8 cellular contexts compared by ENCODE assay signal in the genomic region with DNA sequence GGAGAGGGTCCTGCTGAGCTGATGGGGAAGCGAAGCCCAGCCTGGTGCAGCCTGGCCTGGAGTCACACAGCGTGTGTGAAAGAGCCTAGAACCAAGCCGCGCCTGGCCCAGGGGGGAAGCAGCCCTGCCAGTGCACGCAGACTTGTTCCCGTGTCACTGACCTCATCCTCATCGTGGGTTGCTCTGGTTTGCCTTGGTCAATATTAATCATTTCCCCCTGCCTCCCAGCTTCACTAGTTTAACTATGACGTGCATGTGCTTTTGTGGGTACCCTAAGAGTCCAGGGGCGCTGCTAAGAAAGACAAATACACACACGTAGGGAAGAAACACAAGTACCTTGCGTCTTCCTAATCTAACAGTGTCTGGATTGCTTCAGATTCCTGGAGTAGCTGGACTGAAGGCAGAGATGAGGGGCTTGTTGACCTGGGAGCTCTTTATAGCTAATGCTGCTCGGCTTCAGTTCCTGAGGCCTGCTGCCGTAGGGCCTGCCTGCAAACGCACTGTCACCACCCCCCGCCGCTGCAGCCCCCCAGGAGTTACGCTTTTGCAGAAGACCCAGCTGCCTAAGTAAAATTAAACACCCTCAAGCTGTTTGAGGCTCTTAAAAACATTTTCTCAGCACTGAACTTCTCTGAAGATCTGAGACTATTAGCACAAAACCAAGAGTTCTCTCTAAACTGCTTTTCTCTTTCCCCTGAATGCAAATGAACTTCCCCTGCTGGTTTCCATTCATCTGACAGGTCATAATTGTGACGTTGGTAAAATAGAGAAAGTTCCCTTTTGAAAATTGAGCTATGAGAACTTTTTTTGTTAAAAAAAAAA.
DNase-seq lines count a peak whose midpoint lies in the region; ATAC-seq, FAIRE-seq and TF ChIP-seq lines count a peak whose summit lies in the region.

No MANE protein-coding gene starts in this region.

- no peak overlapping the region for H3K4me3 Mint-ChIP-seq in nephron progenitor cell

- peak; percentile 65 for FAIRE-seq in GM12878 (lab: Jason Lieb, UNC)

- H3K4me1 Mint-ChIP-seq in nephron progenitor cell = peaks cover 31% of the 10 kb centered on the region

- H3K36me3 ChIP-seq in HUES48 (ENCODE audit: control insufficient read depth, insufficient read depth, low read length) (no peaks in the 10 kb centered on the region), GM12878 (ENCODE audit: control insufficient read depth in 2 of 2, insufficient read depth in 2 of 2, low read length in 1 of 2) (no peaks in the 10 kb centered on the region)

- H2AFZ ChIP-seq in GM12878 (ENCODE audit: control insufficient read depth, low read depth, low read length) = no peak overlapping the region; the same call in 1 of the 2 replicates

- CTCF ChIA-PET in GM12878 (lab: Yijun Ruan, JAX) = interaction anchor here (0.7 to 7.3 kb wide), 11 partner anchors 9 to 682 kb away, joined by 3 to 75 read pairs (median 5); no protein-coding TSS in a partner anchor

- H3K4me3 ChIP-seq in GM12875 (ENCODE audit: low read depth, low read length) (peak overlapping the region; percentile 12), HUES48 (ENCODE audit: low read depth, low read length) (no peak overlapping the region), GM12878 (peak overlapping the region; percentile 57)

- H3K9me3 Mint-ChIP-seq in nephron progenitor cell = no peaks in the 10 kb centered on the region

- H4K20me1 ChIP-seq in GM12878 (ENCODE audit: control insufficient read depth, insufficient read depth) = no peaks in the 10 kb centered on the region

- ATAC-seq in GM21390 (IDR thresholded peaks at IDR 0.05; ENCODE audit: unreplicated experiment) (peak; percentile 58), GM12878 (peak; percentile 71)

- peak; percentile 84 to 97; a peak in 3 of 4 replicates for TF ChIP-seq EP300 in GM12878 (IDR thresholded peaks at IDR 0.05; ENCODE audit: borderline replicate concordance in 1 of 2, control insufficient read depth in 1 of 2, low read depth in 2 of 2, low read length in 2 of 2)

- peaks cover 3% of the 10 kb centered on the region for H3K79me2 ChIP-seq in GM12878 (ENCODE audit: control insufficient read depth, insufficient read depth, low read length)

- DNase-seq in GM12878 (ENCODE audit: low read depth, low spot score) (peak; percentile 89), nephron progenitor cell (no peak), NCI-H524 (lab: John Stamatoyannopoulos, UW) (no peak), SHP77 (lab: John Stamatoyannopoulos, UW) (no peak), GOT3 (lab: John Stamatoyannopoulos, UW) (no peak)

- in situ Hi-C loops in GM12878 (cut with MboI) = loop anchor here (5.0 kb wide), 1 partner anchor 45 kb away; no protein-coding TSS in a partner anchor

- peak overlapping the region; percentile 48 for H3K27ac Mint-ChIP-seq in nephron progenitor cell

- peak overlapping the region; percentile 98 for H3K4me2 ChIP-seq in GM12878 (ENCODE audit: control insufficient read depth, insufficient read depth)

- SMC1A ChIA-PET in GM12878 (lab: Charles Lee; ENCODE audit: uncharacterized antibody, unreplicated experiment) = interaction anchor here (1.0 to 8.1 kb wide), 11 partner anchors 9 to 157 kb away, joined by 3 to 220 read pairs (median 12); no protein-coding TSS in a partner anchor

- WGBS in GM12878 (ENCODE audit: insufficient coverage, insufficient replicate concordance, low lambda C conversion rate, missing lambda C conversion rate) = under 1% methylated on average over 18 of the region's 18 CpGs

- H3K27me3 ChIP-seq in HUES48 (ENCODE audit: control insufficient read depth, insufficient read depth, low read length) (no peaks in the 10 kb centered on the region), GM12878 (replicated peaks in 1 of 2; ENCODE audit: control insufficient read depth in 2 of 2, insufficient read depth in 2 of 2, low read length in 1 of 2) (no peaks in the 10 kb centered on the region)

- intact Hi-C loops in GM12878 (cut with micrococcal nuclease; ENCODE audit: unreplicated experiment) = loop anchor here (1.0 to 10.0 kb wide), 3 partner anchors 18 to 572 kb away; partner anchors contain the start of gene CEP192

- POLR2A ChIA-PET in GM12878 (lab: Charles Lee) = interaction anchor here (0.6 to 7.6 kb wide), 8 partner anchors 9 to 684 kb away, joined by 3 to 175 read pairs (median 7); no protein-coding TSS in a partner anchor

- H3K36me3 Mint-ChIP-seq in nephron progenitor cell (ENCODE audit: low read depth) = no peaks in the 10 kb centered on the region

- no peaks in the 10 kb centered on the region for H3K9me3 ChIP-seq in HUES48 (ENCODE audit: control insufficient read depth, insufficient read depth, low read length)
- no peaks in the 10 kb centered on the region for H3K9me3 ChIP-seq in GM12878 (replicated peaks; ENCODE audit: control insufficient read depth, insufficient read depth, low read length)

- H3K4me1 ChIP-seq in HUES48 (ENCODE audit: control insufficient read depth, insufficient read depth, low read length) (peaks cover 12% of the 10 kb centered on the region; the same call in 1 of the 2 replicates), GM12878 (ENCODE audit: control insufficient read depth, insufficient read depth, low read length) (peaks cover 76% of the 10 kb centered on the region)

- RAD21 ChIA-PET in GM12878 (lab: Charles Lee; ENCODE audit: unreplicated experiment) = interaction anchor here (0.6 to 7.3 kb wide), 10 partner anchors 8 to 682 kb away, joined by 3 to 229 read pairs (median 8); partner anchors contain the start of genes FAM210A and RNMT

- peak; percentile 91 for TF ChIP-seq POLR2A in GM12878 (IDR thresholded peaks at IDR 0.05; ENCODE audit: low read depth, low read length)

- TF ChIP-seq CTCF in GM12875 (IDR thresholded peaks at IDR 0.05; ENCODE audit: borderline replicate concordance, insufficient read depth, low read depth, low read length) (no peak), GM12878 (IDR thresholded peaks at IDR 0.05 in 2 of 3, conservative IDR thresholded peaks at IDR 0.05 in 1 of 3; ENCODE audit: control insufficient read depth in 2 of 3, extremely low read depth in 1 of 3, insufficient read depth in 1 of 3, low read depth in 3 of 3, low read length in 3 of 3) (0 out of 6 replicates have a peak, but pooled peaks of 1 of the 3 experiments have one; percentile 7), nephron progenitor cell (IDR thresholded peaks at IDR 0.05) (no peak)

- H3K27ac ChIP-seq in HUES48 (ENCODE audit: low read depth, low read length) (peak overlapping the region; percentile 25), GM12878 (ENCODE audit: control insufficient read depth, insufficient read depth) (peak overlapping the region; percentile 100)

- TF ChIP-seq RAD21 in GM12878 (IDR thresholded peaks at IDR 0.05; ENCODE audit: insufficient read depth, low read depth, low read length) = peak; percentile 21; the same call in 1 of the 2 replicates

- H3K9ac ChIP-seq in HUES48 (ENCODE audit: low read depth, low read length) = no peak overlapping the region
- peak overlapping the region; percentile 96 for H3K9ac ChIP-seq in GM12878 (ENCODE audit: control insufficient read depth, insufficient read depth, low read length)

- TSS peak; percentile 95 for BruUV-seq in GM12878 (replicated peaks; lab: Mats Ljungman, UMichigan)

- H3K27me3 Mint-ChIP-seq in nephron progenitor cell (ENCODE audit: low read depth, poor library complexity) = peaks cover 4% of the 10 kb centered on the region

TF ChIP-seq in GM12878, 131 proteins besides CTCF, POLR2A, EP300 and RAD21 (continues in another document):
- no peak for TF ChIP-seq NRF1 (conservative IDR thresholded peaks at IDR 0.05; ENCODE audit: low read depth, low read length)
- peak; percentile 50 for TF ChIP-seq MYC (IDR thresholded peaks at IDR 0.05; ENCODE audit: insufficient read depth, insufficient read length, insufficient replicate concordance, low read length, severe bottlenecking)
- no peak for TF ChIP-seq MYB (IDR thresholded peaks at IDR 0.05; ENCODE audit: borderline replicate concordance, low read depth, low read length)
- TF ChIP-seq SPI1 (IDR thresholded peaks at IDR 0.05; ENCODE audit: borderline replicate concordance, insufficient read depth, low read depth, low read length) = peak; percentile 66; the same call in 1 of the 2 replicates
- no peak for TF ChIP-seq SUZ12 (IDR thresholded peaks at IDR 0.05; ENCODE audit: unreplicated experiment)
- no peak for TF ChIP-seq RFX5 (IDR thresholded peaks at IDR 0.05; ENCODE audit: low read depth, low read length)
- no peak for TF ChIP-seq STAT1 (conservative IDR thresholded peaks at IDR 0.05)
- TF ChIP-seq E2F4 (IDR thresholded peaks at IDR 0.05; ENCODE audit: low read depth, low read length) = no peak
- TF ChIP-seq RAD51 (IDR thresholded peaks at IDR 0.05) = 0 out of 2 replicates have a peak, but pooled peaks have one; percentile 17
